Comparison of ENCODE assay signal across 9 cellular contexts in the genomic region with DNA sequence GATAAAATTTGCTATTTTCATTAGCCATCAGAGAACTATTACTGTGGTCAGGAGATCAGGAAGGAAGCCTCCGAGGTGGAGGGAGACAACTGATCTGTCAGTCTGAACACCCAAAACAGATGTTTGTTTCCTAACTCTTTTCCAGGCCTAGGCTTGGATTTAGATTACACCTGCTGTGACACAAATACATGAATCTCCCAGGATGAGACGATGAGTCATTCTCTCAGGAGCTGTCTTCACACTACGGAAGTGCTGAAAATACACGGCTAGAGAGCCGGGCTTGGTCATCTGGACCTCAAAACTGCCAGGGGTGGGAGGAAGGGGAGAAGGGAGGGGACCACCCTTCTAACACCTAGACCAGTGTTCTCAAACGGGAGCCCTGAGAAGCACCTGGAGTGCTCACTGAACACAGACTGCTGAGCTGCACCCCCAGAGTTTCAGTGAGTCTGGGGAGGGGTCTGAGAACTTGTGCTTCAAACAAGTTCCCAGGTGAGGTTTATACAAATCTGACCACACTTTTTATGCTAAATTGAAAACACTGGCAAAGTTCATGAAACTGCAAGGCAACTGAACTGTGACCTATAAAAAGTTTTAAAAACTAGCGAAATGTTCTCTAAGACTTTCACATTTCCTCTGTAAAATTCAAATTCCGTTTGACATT.
DNase-seq lines count a peak whose midpoint lies in the region; ATAC-seq and TF ChIP-seq lines count a peak whose summit lies in the region.
"Had no signal": no experiment of that assay in that cellular context is flagged by ENCODE, and none has a peak within 500 bp of the region (broad histone marks: within the 10 kb centered on the region; RNA-seq: fewer than 3 reads in every experiment).

No MANE protein-coding gene starts in this region.

- H3K27ac Mint-ChIP-seq in activated B cell treated with CpG ODN at 0.5 μM for 24 hours = peak overlapping the region; percentile 88
- no peak overlapping the region for H3K27ac Mint-ChIP-seq in HFFc6

- H3K36me3 Mint-ChIP-seq in activated B cell treated with CpG ODN at 0.5 μM for 24 hours (ENCODE audit: low read depth) (no peaks in the 10 kb centered on the region), HFFc6 (ENCODE audit: low read depth) (no peaks in the 10 kb centered on the region)

- TF ChIP-seq CTCF in activated B cell treated with CpG ODN at 0.5 μM for 24 hours (IDR thresholded peaks at IDR 0.05) (no peak), HFFc6 (IDR thresholded peaks at IDR 0.05) (no peak)

- H3K9me3 Mint-ChIP-seq in activated B cell treated with CpG ODN at 0.5 μM for 24 hours (no peaks in the 10 kb centered on the region), HFFc6 (no peaks in the 10 kb centered on the region)

- intact Hi-C loops in activated B cell treated with CpG ODN at 0.5 μM for 24 hours (cut with micrococcal nuclease) = no loop called here

- H3K4me3 Mint-ChIP-seq in activated B cell treated with CpG ODN at 0.5 μM for 24 hours (peak overlapping the region; percentile 68), HFFc6 (no peak overlapping the region)

- CTCF ChIA-PET in activated B cell treated with CpG ODN at 0.5 μM for 24 hours (lab: Charles Lee) = interaction anchor here (1.3 to 3.5 kb wide), 3 partner anchors 10 to 152 kb away, joined by 4 to 18 read pairs (median 7); a partner anchor contains a TSS

- ATAC-seq in GM19397 (IDR thresholded peaks at IDR 0.05; ENCODE audit: unreplicated experiment) (peak; percentile 50), HG03108 (IDR thresholded peaks at IDR 0.05; ENCODE audit: unreplicated experiment) (peak; percentile 23), activated B cell treated with CpG ODN at 0.5 μM for 24 hours (ENCODE audit: low read depth) (peak; percentile 15), left lobe of liver (no peak)

- POLR2A ChIA-PET in activated B cell treated with CpG ODN at 0.5 μM for 24 hours (lab: Charles Lee) = interaction anchor here (0.6 to 3.3 kb wide), 10 partner anchors 10 to 196 kb away, joined by 3 to 37 read pairs (median 6); a partner anchor contains a TSS

- H3K4me1 Mint-ChIP-seq in activated B cell treated with CpG ODN at 0.5 μM for 24 hours (peaks cover 72% of the 10 kb centered on the region), HFFc6 (ENCODE audit: low read depth) (no peaks in the 10 kb centered on the region)

- H3K27me3 ChIP-seq in H7 (ENCODE audit: control insufficient read depth, insufficient read depth, low read length) = no peaks in the 10 kb centered on the region

- no peaks in the 10 kb centered on the region for H3K27me3 Mint-ChIP-seq in activated B cell treated with CpG ODN at 0.5 μM for 24 hours
- peaks cover 1% of the 10 kb centered on the region for H3K27me3 Mint-ChIP-seq in HFFc6 (ENCODE audit: insufficient read depth)

- DNase-seq in A172 (ENCODE audit: low spot score) = peak; percentile 18
- DNase-seq in activated B cell treated with CpG ODN at 0.5 μM for 24 hours = no peak
- no peak for DNase-seq in HFFc6
- DNase-seq in SIG-M5 (lab: John Stamatoyannopoulos, UW) = no peak
- DNase-seq in left lobe of liver (ENCODE audit: low spot score) = no peak
- DNase-seq in H7 = no peak
- DNase-seq: cerebellar nuclear complex had no signal

- no peak overlapping the region for H3K4me3 ChIP-seq in H7 (ENCODE audit: insufficient read depth, low read depth, low read length)

- H3K36me3 ChIP-seq in H7 (replicated peaks; ENCODE audit: control insufficient read depth, insufficient read depth, low read length) = no peaks in the 10 kb centered on the region
